ENCODE assay signal across 16 cellular contexts in the genomic region with DNA sequence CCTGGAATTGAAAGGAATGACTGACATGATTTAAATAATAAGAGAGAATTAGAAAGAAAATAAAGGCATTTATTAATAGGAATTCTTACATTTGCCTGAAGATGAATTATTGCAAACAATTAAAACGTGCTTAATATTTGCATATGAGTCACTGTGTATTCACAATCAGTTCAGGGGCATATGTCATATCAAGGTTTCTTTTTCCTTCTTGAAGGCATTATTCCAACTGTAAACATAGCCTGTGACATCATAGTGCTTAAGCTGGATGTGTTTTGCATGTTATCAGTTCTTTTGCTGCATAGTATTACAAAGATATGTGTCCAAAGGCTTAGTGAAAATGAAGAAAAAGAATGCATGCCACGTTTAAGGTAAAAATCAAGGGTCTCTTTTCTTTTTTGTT.
"Had no signal": no experiment of that assay in that cellular context is flagged by ENCODE, and none has a peak within 500 bp of the region (broad histone marks: within the 10 kb centered on the region; RNA-seq: fewer than 3 reads in every experiment).

No MANE protein-coding gene starts in this region.

- DNase-seq: activated CD4-positive, alpha-beta T cell treated with anti-CD3 and anti-CD28 coated beads for 1 hour; activated CD4-positive, alpha-beta T cell treated with anti-CD3 and anti-CD28 coated beads, Interleukin-2, amount 50 U/mL, for 48 hours; activated gamma-delta T cell treated with Interleukin-2 at 50 U/mL for 16 hours; activated naive CD8-positive, alpha-beta T cell treated with anti-CD3 and anti-CD28 coated beads for 36 hours; activated T-cell treated with anti-CD3 and anti-CD28 coated beads, Interleukin-2, amount 50 U/mL, for 48 hours; aorta; hypothalamus; lower lobe of right lung; naive B cell; posterior cingulate gyrus; right cardiac atrium; small intestine; T-cell; T1000; transverse colon had no signal

- H3K27ac Mint-ChIP-seq: activated naive CD8-positive, alpha-beta T cell treated with anti-CD3 and anti-CD28 coated beads for 36 hours; naive B cell; T-cell had no signal

- H3K4me3 Mint-ChIP-seq: activated naive CD8-positive, alpha-beta T cell treated with anti-CD3 and anti-CD28 coated beads for 36 hours; naive B cell; T-cell had no signal

- H3K9me3 ChIP-seq: lower lobe of right lung, transverse colon had no signal

- H3K36me3 Mint-ChIP-seq: activated naive CD8-positive, alpha-beta T cell treated with anti-CD3 and anti-CD28 coated beads for 36 hours; naive B cell; T-cell had no signal

- H3K4me1 Mint-ChIP-seq: activated naive CD8-positive, alpha-beta T cell treated with anti-CD3 and anti-CD28 coated beads for 36 hours; naive B cell; T-cell had no signal

- H3K27me3 Mint-ChIP-seq: activated naive CD8-positive, alpha-beta T cell treated with anti-CD3 and anti-CD28 coated beads for 36 hours; naive B cell; T-cell had no signal

- H3K9me3 Mint-ChIP-seq: activated naive CD8-positive, alpha-beta T cell treated with anti-CD3 and anti-CD28 coated beads for 36 hours; naive B cell; T-cell had no signal

- H3K27ac ChIP-seq: cardiac muscle cell, lower lobe of right lung, transverse colon had no signal

- H3K36me3 ChIP-seq: lower lobe of right lung, transverse colon had no signal

- ATAC-seq: lower lobe of right lung, right cardiac atrium, T-cell had no signal

- H3K4me3 ChIP-seq: cardiac muscle cell, lower lobe of right lung, transverse colon had no signal
